In genomic region chr15:36589971-36590370, GRCh38 we compare ENCODE assay signal across 1 cellular context.
TF ChIP-seq lines count a peak whose summit lies in the region.

No MANE protein-coding gene starts in this region.

TF ChIP-seq in HEK293, 187 proteins besides CTCF, POLR2A, EP300 and RAD21 (continued from another document):
- peak; percentile 81; the same call in 1 of the 2 replicates for TF ChIP-seq OSR2 (tag by site-specific recombination; IDR thresholded peaks at IDR 0.05)
- peak; percentile 44; the same call in 1 of the 2 replicates for TF ChIP-seq ZBTB21 (tag by site-specific recombination; IDR thresholded peaks at IDR 0.05)
- TF ChIP-seq ZEB2 (tag by site-specific recombination; IDR thresholded peaks at IDR 0.05): 0 out of 2 replicates have a peak, but pooled peaks have one; percentile 18
- TF ChIP-seq, protein P1, sequence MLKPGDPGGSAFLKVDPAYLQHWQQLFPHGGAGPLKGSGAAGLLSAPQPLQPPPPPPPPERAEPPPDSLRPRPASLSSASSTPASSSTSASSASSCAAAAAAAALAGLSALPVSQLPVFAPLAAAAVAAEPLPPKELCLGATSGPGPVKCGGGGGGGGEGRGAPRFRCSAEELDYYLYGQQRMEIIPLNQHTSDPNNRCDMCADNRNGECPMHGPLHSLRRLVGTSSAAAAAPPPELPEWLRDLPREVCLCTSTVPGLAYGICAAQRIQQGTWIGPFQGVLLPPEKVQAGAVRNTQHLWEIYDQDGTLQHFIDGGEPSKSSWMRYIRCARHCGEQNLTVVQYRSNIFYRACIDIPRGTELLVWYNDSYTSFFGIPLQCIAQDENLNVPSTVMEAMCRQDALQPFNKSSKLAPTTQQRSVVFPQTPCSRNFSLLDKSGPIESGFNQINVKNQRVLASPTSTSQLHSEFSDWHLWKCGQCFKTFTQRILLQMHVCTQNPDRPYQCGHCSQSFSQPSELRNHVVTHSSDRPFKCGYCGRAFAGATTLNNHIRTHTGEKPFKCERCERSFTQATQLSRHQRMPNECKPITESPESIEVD (tag by site-specific recombination; IDR thresholded peaks at IDR 0.05): peak; percentile 80
- TF ChIP-seq ZNF629 (tag by site-specific recombination; IDR thresholded peaks at IDR 0.05): peak; percentile 71
- TF ChIP-seq, protein P2, sequence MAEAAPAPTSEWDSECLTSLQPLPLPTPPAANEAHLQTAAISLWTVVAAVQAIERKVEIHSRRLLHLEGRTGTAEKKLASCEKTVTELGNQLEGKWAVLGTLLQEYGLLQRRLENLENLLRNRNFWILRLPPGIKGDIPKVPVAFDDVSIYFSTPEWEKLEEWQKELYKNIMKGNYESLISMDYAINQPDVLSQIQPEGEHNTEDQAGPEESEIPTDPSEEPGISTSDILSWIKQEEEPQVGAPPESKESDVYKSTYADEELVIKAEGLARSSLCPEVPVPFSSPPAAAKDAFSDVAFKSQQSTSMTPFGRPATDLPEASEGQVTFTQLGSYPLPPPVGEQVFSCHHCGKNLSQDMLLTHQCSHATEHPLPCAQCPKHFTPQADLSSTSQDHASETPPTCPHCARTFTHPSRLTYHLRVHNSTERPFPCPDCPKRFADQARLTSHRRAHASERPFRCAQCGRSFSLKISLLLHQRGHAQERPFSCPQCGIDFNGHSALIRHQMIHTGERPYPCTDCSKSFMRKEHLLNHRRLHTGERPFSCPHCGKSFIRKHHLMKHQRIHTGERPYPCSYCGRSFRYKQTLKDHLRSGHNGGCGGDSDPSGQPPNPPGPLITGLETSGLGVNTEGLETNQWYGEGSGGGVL (tag by site-specific recombination; IDR thresholded peaks at IDR 0.05): no peak
- no peak for TF ChIP-seq ZNF362 (tag by site-specific recombination; IDR thresholded peaks at IDR 0.05)
- peak; percentile 61 for TF ChIP-seq ATF2 (tag by site-specific recombination; IDR thresholded peaks at IDR 0.05; ENCODE audit: low read depth)
- TF ChIP-seq, protein P3, sequence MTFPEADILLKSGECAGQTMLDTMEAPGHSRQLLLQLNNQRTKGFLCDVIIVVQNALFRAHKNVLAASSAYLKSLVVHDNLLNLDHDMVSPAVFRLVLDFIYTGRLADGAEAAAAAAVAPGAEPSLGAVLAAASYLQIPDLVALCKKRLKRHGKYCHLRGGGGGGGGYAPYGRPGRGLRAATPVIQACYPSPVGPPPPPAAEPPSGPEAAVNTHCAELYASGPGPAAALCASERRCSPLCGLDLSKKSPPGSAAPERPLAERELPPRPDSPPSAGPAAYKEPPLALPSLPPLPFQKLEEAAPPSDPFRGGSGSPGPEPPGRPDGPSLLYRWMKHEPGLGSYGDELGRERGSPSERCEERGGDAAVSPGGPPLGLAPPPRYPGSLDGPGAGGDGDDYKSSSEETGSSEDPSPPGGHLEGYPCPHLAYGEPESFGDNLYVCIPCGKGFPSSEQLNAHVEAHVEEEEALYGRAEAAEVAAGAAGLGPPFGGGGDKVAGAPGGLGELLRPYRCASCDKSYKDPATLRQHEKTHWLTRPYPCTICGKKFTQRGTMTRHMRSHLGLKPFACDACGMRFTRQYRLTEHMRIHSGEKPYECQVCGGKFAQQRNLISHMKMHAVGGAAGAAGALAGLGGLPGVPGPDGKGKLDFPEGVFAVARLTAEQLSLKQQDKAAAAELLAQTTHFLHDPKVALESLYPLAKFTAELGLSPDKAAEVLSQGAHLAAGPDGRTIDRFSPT (tag by site-specific recombination; IDR thresholded peaks at IDR 0.05): no peak
- TF ChIP-seq, protein P4, sequence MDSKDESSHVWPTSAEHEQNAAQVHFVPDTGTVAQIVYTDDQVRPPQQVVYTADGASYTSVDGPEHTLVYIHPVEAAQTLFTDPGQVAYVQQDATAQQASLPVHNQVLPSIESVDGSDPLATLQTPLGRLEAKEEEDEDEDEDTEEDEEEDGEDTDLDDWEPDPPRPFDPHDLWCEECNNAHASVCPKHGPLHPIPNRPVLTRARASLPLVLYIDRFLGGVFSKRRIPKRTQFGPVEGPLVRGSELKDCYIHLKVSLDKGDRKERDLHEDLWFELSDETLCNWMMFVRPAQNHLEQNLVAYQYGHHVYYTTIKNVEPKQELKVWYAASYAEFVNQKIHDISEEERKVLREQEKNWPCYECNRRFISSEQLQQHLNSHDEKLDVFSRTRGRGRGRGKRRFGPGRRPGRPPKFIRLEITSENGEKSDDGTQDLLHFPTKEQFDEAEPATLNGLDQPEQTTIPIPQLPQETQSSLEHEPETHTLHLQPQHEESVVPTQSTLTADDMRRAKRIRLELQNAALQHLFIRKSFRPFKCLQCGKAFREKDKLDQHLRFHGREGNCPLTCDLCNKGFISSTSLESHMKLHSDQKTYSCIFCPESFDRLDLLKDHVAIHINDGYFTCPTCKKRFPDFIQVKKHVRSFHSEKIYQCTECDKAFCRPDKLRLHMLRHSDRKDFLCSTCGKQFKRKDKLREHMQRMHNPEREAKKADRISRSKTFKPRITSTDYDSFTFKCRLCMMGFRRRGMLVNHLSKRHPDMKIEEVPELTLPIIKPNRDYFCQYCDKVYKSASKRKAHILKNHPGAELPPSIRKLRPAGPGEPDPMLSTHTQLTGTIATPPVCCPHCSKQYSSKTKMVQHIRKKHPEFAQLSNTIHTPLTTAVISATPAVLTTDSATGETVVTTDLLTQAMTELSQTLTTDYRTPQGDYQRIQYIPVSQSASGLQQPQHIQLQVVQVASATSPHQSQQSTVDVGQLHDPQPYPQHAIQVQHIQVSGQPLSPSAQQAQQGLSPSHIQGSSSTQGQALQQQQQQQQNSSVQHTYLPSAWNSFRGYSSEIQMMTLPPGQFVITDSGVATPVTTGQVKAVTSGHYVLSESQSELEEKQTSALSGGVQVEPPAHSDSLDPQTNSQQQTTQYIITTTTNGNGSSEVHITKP (tag by site-specific recombination; IDR thresholded peaks at IDR 0.05): 0 out of 2 replicates have a peak, but pooled peaks have one; percentile 41
- no peak for TF ChIP-seq KLF8 (tag by site-specific recombination; IDR thresholded peaks at IDR 0.05)
